In genomic region chr22:38271101-38271500, GRCh38 we compare ENCODE assay signal across 10 cellular contexts. TPM values are rescaled to one million over a fixed set of nuclear protein-coding genes. Genes with fewer than 3 reads are reported as not detected.
DNase-seq lines count a peak whose midpoint lies in the region; ATAC-seq and TF ChIP-seq lines count a peak whose summit lies in the region.
"Had no signal": no experiment of that assay in that cellular context is flagged by ENCODE, and none has a peak within 500 bp of the region (broad histone marks: within the 10 kb centered on the region; RNA-seq: fewer than 3 reads in every experiment).

No MANE protein-coding gene starts in this region.

- H3K27ac ChIP-seq in SK-N-SH (ENCODE audit: low read depth in 2 of 2, low read length in 1 of 2) = no peak overlapping the region; a peak in 1 of 4 replicates
- peak overlapping the region; percentile 37 for H3K27ac ChIP-seq in stomach smooth muscle (ENCODE audit: low read length)

- ATAC-seq in SK-N-SH treated with all-trans-retinoic acid at 6 μM for 48 hours = no peak
- ATAC-seq in activated B cell treated with CpG ODN at 0.5 μM for 24 hours (ENCODE audit: low read depth) = no peak
- ATAC-seq in HG03095 (IDR thresholded peaks at IDR 0.05; ENCODE audit: unreplicated experiment) = no peak
- ATAC-seq in GM19324 (IDR thresholded peaks at IDR 0.05; ENCODE audit: low FRiP score, unreplicated experiment) = no peak

- H3K79me2 ChIP-seq in SK-N-SH (ENCODE audit: insufficient read depth) = peaks cover 65% of the 10 kb centered on the region

- H3K9me3 ChIP-seq in SK-N-SH (no peaks in the 10 kb centered on the region), iPS-15b (ENCODE audit: control insufficient read depth, insufficient read depth, low read length) (no peaks in the 10 kb centered on the region), stomach smooth muscle (ENCODE audit: control insufficient read depth in 2 of 2, low read length in 2 of 2) (no peaks in the 10 kb centered on the region)

- intact Hi-C loops in activated B cell treated with CpG ODN at 0.5 μM for 24 hours (cut with micrococcal nuclease) = loop anchor here (5.0 kb wide), 1 partner anchor 126 kb away; no protein-coding TSS in a partner anchor

- no peaks in the 10 kb centered on the region for H3K9me3 Mint-ChIP-seq in activated B cell treated with CpG ODN at 0.5 μM for 24 hours

- TF ChIP-seq CTCF in SK-N-SH (IDR thresholded peaks at IDR 0.05) (no peak), activated B cell treated with CpG ODN at 0.5 μM for 24 hours (IDR thresholded peaks at IDR 0.05) (no peak)

- no peak overlapping the region for H3K27ac Mint-ChIP-seq in activated B cell treated with CpG ODN at 0.5 μM for 24 hours

- H3K4me1 Mint-ChIP-seq in activated B cell treated with CpG ODN at 0.5 μM for 24 hours = peaks cover 49% of the 10 kb centered on the region

- DNase-seq in SK-N-SH (no peak), activated B cell treated with CpG ODN at 0.5 μM for 24 hours (no peak), iPS-NIHi7 (ENCODE audit: extremely low spot score) (no peak)
- DNase-seq: erythroblast; stimulated activated naive CD4-positive, alpha-beta T cell treated with Interleukin-2 at 50 U/mL for 16 hours had no signal

- peaks cover 5% of the 10 kb centered on the region for H3K36me3 Mint-ChIP-seq in activated B cell treated with CpG ODN at 0.5 μM for 24 hours (ENCODE audit: low read depth)

- no peak for TF ChIP-seq EP300 in SK-N-SH (IDR thresholded peaks at IDR 0.05; ENCODE audit: borderline replicate concordance in 1 of 2, low read depth in 1 of 2, low read length in 1 of 2)

- H3K9ac ChIP-seq in SK-N-SH (peak overlapping the region; percentile 79; the same call in 1 of the 2 replicates), iPS-15b (ENCODE audit: low read depth, low read length) (no peak overlapping the region), stomach smooth muscle (ENCODE audit: low read length in 2 of 2) (peak overlapping the region; percentile 29 to 47)

- no peak overlapping the region for H2AFZ ChIP-seq in SK-N-SH (ENCODE audit: low read depth)

- CTCF ChIA-PET in SK-N-SH (lab: Yijun Ruan, JAX) = no interaction called here
- CTCF ChIA-PET in activated B cell treated with CpG ODN at 0.5 μM for 24 hours (lab: Charles Lee) = interaction anchor here (0.7 kb wide), 1 partner anchor 11 kb away, joined by 3 read pairs; no protein-coding TSS in a partner anchor

- peaks cover 0 to 14% of the 10 kb centered on the region in 2 experiments; a peak in 1 of 4 replicates for H3K4me1 ChIP-seq in SK-N-SH (ENCODE audit: control insufficient read depth in 1 of 2, insufficient read depth in 2 of 2, low read depth in 1 of 2, low read length in 1 of 2)
- peaks cover 8% of the 10 kb centered on the region for H3K4me1 ChIP-seq in iPS-15b (ENCODE audit: control insufficient read depth, insufficient read depth, low read length)
- H3K4me1 ChIP-seq in stomach smooth muscle (ENCODE audit: control insufficient read depth, insufficient read depth, low read length) = peaks cover 46% of the 10 kb centered on the region

- no peak for TF ChIP-seq RAD21 in SK-N-SH (IDR thresholded peaks at IDR 0.05; ENCODE audit: low read length)

- no peaks in the 10 kb centered on the region for H3K27me3 ChIP-seq in SK-N-SH (ENCODE audit: insufficient read depth)
- H3K27me3 ChIP-seq in iPS-15b (ENCODE audit: control insufficient read depth, insufficient read depth, low read length) = peaks cover 7% of the 10 kb centered on the region
- H3K27me3 ChIP-seq in stomach smooth muscle (ENCODE audit: control insufficient read depth in 1 of 2, insufficient read depth in 2 of 2, low read length in 2 of 2) = no peaks in the 10 kb centered on the region

- H4K20me1 ChIP-seq in SK-N-SH (ENCODE audit: insufficient read depth) = peaks cover 37% of the 10 kb centered on the region

- no peaks in the 10 kb centered on the region for H3F3A ChIP-seq in SK-N-SH (replicated peaks; ENCODE audit: insufficient read depth)

- H3K4me3 ChIP-seq in SK-N-SH (ENCODE audit: low read depth in 2 of 2, low read length in 1 of 2) (peak overlapping the region in 1 of 2 experiments; percentile 67; a peak in 1 of 4 replicates), iPS-15b (ENCODE audit: low read depth, low read length) (peak overlapping the region; percentile 95), stomach smooth muscle (ENCODE audit: low read length in 2 of 2) (peak overlapping the region; percentile 6 to 90)

- H3K27me3 Mint-ChIP-seq in activated B cell treated with CpG ODN at 0.5 μM for 24 hours = no peaks in the 10 kb centered on the region

- H3K4me3 Mint-ChIP-seq in activated B cell treated with CpG ODN at 0.5 μM for 24 hours = peak overlapping the region; percentile 29

- no peaks in the 10 kb centered on the region for H3K9me2 ChIP-seq in SK-N-SH

- H3K36me3 ChIP-seq in SK-N-SH (replicated peaks in 1 of 2; ENCODE audit: control insufficient read depth in 1 of 2, insufficient read depth in 2 of 2, low read length in 1 of 2) (no peaks in the 10 kb centered on the region), iPS-15b (ENCODE audit: control insufficient read depth, insufficient read depth, low read length) (no peaks in the 10 kb centered on the region), stomach smooth muscle (ENCODE audit: control insufficient read depth in 2 of 2, insufficient read depth in 2 of 2, low read length in 2 of 2) (no peaks in the 10 kb centered on the region)

- WGBS in SK-N-SH (ENCODE audit: low lambda C conversion rate) = 97% methylated on average over 4 of the region's 7 CpGs

- peak overlapping the region; percentile 79 for H3K4me2 ChIP-seq in SK-N-SH

- POLR2A ChIA-PET in SK-N-SH (lab: Yijun Ruan, JAX) = no interaction called here
- POLR2A ChIA-PET in activated B cell treated with CpG ODN at 0.5 μM for 24 hours (lab: Charles Lee) = interaction anchor here (3.7 kb wide), 1 partner anchor 11 kb away, joined by 15 read pairs; no protein-coding TSS in a partner anchor

TF ChIP-seq in SK-N-SH, 30 proteins besides CTCF, POLR2A, EP300 and RAD21 (continues in another document):
- TF ChIP-seq FOXM1 (IDR thresholded peaks at IDR 0.05; ENCODE audit: low read depth) (no peak), USF1 (IDR thresholded peaks at IDR 0.05; ENCODE audit: borderline replicate concordance, low read depth) (no peak), EZH2phosphoT487 (IDR thresholded peaks at IDR 0.05; ENCODE audit: borderline replicate concordance, low read depth) (no peak), PBX3 (IDR thresholded peaks at IDR 0.05) (no peak), RCOR1 (IDR thresholded peaks at IDR 0.05; ENCODE audit: low read length) (no peak), TCF12 (IDR thresholded peaks at IDR 0.05) (no peak), MXI1 (IDR thresholded peaks at IDR 0.05; ENCODE audit: low read depth, low read length) (no peak), POLR2AphosphoS5 (IDR thresholded peaks at IDR 0.05; ENCODE audit: low read depth, low read length) (no peak)

TF ChIP-seq in SK-N-SH treated with all-trans-retinoic acid at 6 μM for 48 hours, 23 proteins besides CTCF, POLR2A, EP300 and RAD21 (continues in another document):
- no peak for TF ChIP-seq CREB5 (CRISPR knock-in tag; IDR thresholded peaks at IDR 0.05; ENCODE audit: low read depth)
- TF ChIP-seq PATZ1 (CRISPR knock-in tag; IDR thresholded peaks at IDR 0.05; ENCODE audit: borderline replicate concordance) = no peak
- no peak for TF ChIP-seq TCF4 (CRISPR knock-in tag; IDR thresholded peaks at IDR 0.05; ENCODE audit: borderline replicate concordance)
- TF ChIP-seq PPARA (CRISPR knock-in tag; IDR thresholded peaks at IDR 0.05; ENCODE audit: borderline replicate concordance) = no peak
- TF ChIP-seq ZNF565 (CRISPR knock-in tag; conservative IDR thresholded peaks at IDR 0.05; ENCODE audit: low read depth) = no peak
- TF ChIP-seq CSDC2 (CRISPR knock-in tag; IDR thresholded peaks at IDR 0.05) = no peak

RNA-seq across cellular contexts. Expression of gene TMEM184B, which starts 1.7 kb away (rescaled TPM):
- polyA plus RNA-seq in SK-N-SH (2012; rRNA removed) = 17.4 and 25.3 TPM in 2 replicates
- polyA plus RNA-seq in SK-N-SH (2012; cell fraction: cytosol; rRNA removed) = 13.1 and 18.7 TPM in 2 replicates
- polyA plus RNA-seq in SK-N-SH (2012; cell fraction: nucleus; rRNA removed) = 42.9 and 45.0 TPM in 2 replicates
- total RNA-seq in activated B cell treated with CpG ODN at 0.5 μM for 24 hours = 17.4 and 24.0 TPM in 2 replicates

RNA-seq across cellular contexts. Expression of gene CSNK1E, which starts 46.1 kb away (rescaled TPM):
- 126 and 130 TPM in 2 replicates for polyA plus RNA-seq in SK-N-SH (2012; rRNA removed)
- 57.8 and 84.5 TPM in 2 replicates for polyA plus RNA-seq in SK-N-SH (2012; cell fraction: cytosol; rRNA removed)
- polyA plus RNA-seq in SK-N-SH (2012; cell fraction: nucleus; rRNA removed) = 236 and 305 TPM in 2 replicates
- 80.6 and 85.2 TPM in 2 replicates for total RNA-seq in activated B cell treated with CpG ODN at 0.5 μM for 24 hours
